9 cellular contexts compared by ENCODE assay signal in genomic region chr15:52427804-52428203, GRCh38.
DNase-seq lines count a peak whose midpoint lies in the region; ATAC-seq and TF ChIP-seq lines count a peak whose summit lies in the region.
"Had no signal": no experiment of that assay in that cellular context is flagged by ENCODE, and none has a peak within 500 bp of the region (broad histone marks: within the 10 kb centered on the region; RNA-seq: fewer than 3 reads in every experiment).

No MANE protein-coding gene starts in this region.

- no peaks in the 10 kb centered on the region for H3K27me3 ChIP-seq in aorta (ENCODE audit: control insufficient read depth in 1 of 2, insufficient read depth in 2 of 2, low read length in 1 of 2)

- H3K9me3 ChIP-seq in aorta (ENCODE audit: control insufficient read depth, low read length) = no peaks in the 10 kb centered on the region

- intact Hi-C loops in left ventricle myocardium superior (cut with micrococcal nuclease) = no loop called here
- intact Hi-C loops in aorta (cut with DNase I) = no loop called here
- intact Hi-C loops in lower leg skin (cut with DNase I; ENCODE audit: low total_unique reads) = no loop called here

- no peak overlapping the region for H3K27ac ChIP-seq in aorta (ENCODE audit: low read depth in 1 of 2, low read length in 2 of 2)

- TF ChIP-seq POLR2A in lower leg skin (IDR thresholded peaks at IDR 0.05) = no peak

- WGBS in aorta, 2 donors = 4 to 5% methylated on average over 3 of the region's 3 CpGs
- 41 to 47% methylated on average over 3 of the region's 3 CpGs for WGBS in lower leg skin, 2 donors

- H3K4me3 ChIP-seq in aorta (ENCODE audit: low read length in 2 of 2) (no peak overlapping the region), lower leg skin (ENCODE audit: low read depth, poor library complexity, severe bottlenecking) (no peak overlapping the region)

- ATAC-seq in left ventricle myocardium superior (peak; percentile 82), aorta (ENCODE audit: low FRiP score) (peak; percentile 52)

- no peaks in the 10 kb centered on the region for H3K36me3 ChIP-seq in aorta (ENCODE audit: control insufficient read depth in 1 of 2, insufficient read depth in 2 of 2, low read length in 1 of 2)

- peak; percentile 28 for DNase-seq in stimulated activated CD4-positive, alpha-beta T cell treated with anti-CD3 and anti-CD28 coated beads, Interleukin-15, amount 100 ng/mL, for 24 hours
- DNase-seq in stimulated activated CD4-positive, alpha-beta T cell treated with anti-CD3 and anti-CD28 coated beads, Interleukin-4, amount 100 ng/mL, for 4 hours = no peak
- DNase-seq in SK-N-DZ (ENCODE audit: low spot score) (peak; percentile 74), left ventricle myocardium superior (peak; percentile 39), aorta (peak in 1 of 2 donors; percentile 55), lower leg skin (ENCODE audit: low spot score in 2 of 2) (no peak), COR-L47 (lab: John Stamatoyannopoulos, UW) (no peak), T-helper 1 cell (no peak)
- DNase-seq: activated CD8-positive, alpha-beta memory T cell treated with anti-CD3 and anti-CD28 coated beads, Interleukin-2, amount 50 U/mL, for 4 hours had no signal

- no peak for TF ChIP-seq CTCF in lower leg skin (IDR thresholded peaks at IDR 0.05)

- no peaks in the 10 kb centered on the region for H3K4me1 ChIP-seq in aorta (ENCODE audit: control insufficient read depth in 1 of 2, insufficient read depth in 2 of 2, low read length in 2 of 2)

Comparison
In these comparisons a context has a peak if more than half of its experiments do, and no peak if none do; other contexts are left out.
1. DNase-seq: peak in stimulated activated CD4-positive, alpha-beta T cell treated with anti-CD3 and anti-CD28 coated beads, Interleukin-15, amount 100 ng/mL, for 24 hours (single experiment), SK-N-DZ (single experiment) and left ventricle myocardium superior (single experiment); none in stimulated activated CD4-positive, alpha-beta T cell treated with anti-CD3 and anti-CD28 coated beads, Interleukin-4, amount 100 ng/mL, for 4 hours (0 of 2), lower leg skin (0 of 2), COR-L47 (single experiment) and T-helper 1 cell (0 of 5).